Comparison of ENCODE assay signal across 31 cellular contexts in the genomic region with DNA sequence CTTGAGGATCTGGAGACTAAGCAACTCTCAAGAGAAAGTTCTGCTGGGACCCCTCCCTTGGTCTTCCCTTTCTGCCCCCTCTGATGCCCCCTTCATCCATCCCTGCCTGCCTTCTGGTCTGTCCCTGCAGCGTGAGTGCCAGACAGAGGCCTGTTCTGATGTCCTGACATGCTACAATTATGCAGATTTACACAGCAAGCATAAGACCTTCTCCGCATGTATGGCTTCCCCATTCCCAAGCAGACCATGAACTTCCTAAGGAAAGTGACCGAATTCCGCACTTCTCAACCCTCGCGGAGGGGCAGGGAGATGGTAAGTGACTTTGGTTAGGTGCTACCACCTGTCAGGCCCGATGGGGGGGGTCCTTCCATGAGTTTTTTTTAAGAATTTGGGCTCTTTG.
"Had no signal": no experiment of that assay in that cellular context is flagged by ENCODE, and none has a peak within 500 bp of the region (broad histone marks: within the 10 kb centered on the region; RNA-seq: fewer than 3 reads in every experiment).

No MANE protein-coding gene starts in this region.

- H3K36me3 Mint-ChIP-seq: activated CD4-positive, alpha-beta memory T cell treated with anti-CD3 and anti-CD28 coated beads for 36 hours; activated CD8-positive, alpha-beta memory T cell treated with anti-CD3 and anti-CD28 coated beads, Interleukin-2, amount 10 ng/mL, durations not matched to agents 7 days and 5 days; activated naive CD4-positive, alpha-beta T cell treated with anti-CD3 and anti-CD28 coated beads, Interleukin-2, amount 50 U/mL, for 24 hours; activated naive CD8-positive, alpha-beta T cell treated with anti-CD3 and anti-CD28 coated beads for 36 hours had no signal

- H3K36me3 ChIP-seq: adrenal gland, colonic mucosa had no signal

- DNase-seq: activated CD4-positive, alpha-beta memory T cell treated with anti-CD3 and anti-CD28 coated beads for 36 hours; activated CD4-positive, alpha-beta T cell treated with anti-CD3 and anti-CD28 coated beads for 36 hours; activated CD4-positive, alpha-beta T cell treated with anti-CD3 and anti-CD28 coated beads, Interleukin-2, amount 10 ng/mL, durations not matched to agents 24 days and 14 days; activated CD4-positive, CD25-positive, alpha-beta regulatory T cell; activated CD4-positive, CD25-positive, alpha-beta regulatory T cell treated with anti-CD3 and anti-CD28 coated beads, Interleukin-2, amount 50 U/mL, for 72 hours; activated CD8-positive, alpha-beta memory T cell treated with anti-CD3 and anti-CD28 coated beads, Interleukin-2, amount 10 ng/mL, durations not matched to agents 7 days and 5 days; activated CD8-positive, alpha-beta memory T cell treated with anti-CD3 and anti-CD28 coated beads, Interleukin-2, amount 50 U/mL, for 4 hours; activated CD8-positive, alpha-beta T cell treated with anti-CD3 and anti-CD28 coated beads, Interleukin-2, amount 10 ng/mL, durations not matched to agents 7 days and 5 days; activated effector memory CD4-positive, alpha-beta T cell treated with anti-CD3 and anti-CD28 coated beads, Interleukin-2, amount 50 U/mL, for 16 hours; activated naive CD4-positive, alpha-beta T cell treated with anti-CD3 and anti-CD28 coated beads for 36 hours; activated naive CD8-positive, alpha-beta T cell treated with anti-CD3 and anti-CD28 coated beads for 36 hours; activated naive CD8-positive, alpha-beta T cell treated with anti-CD3 and anti-CD28 coated beads, Interleukin-2, amount 50 U/mL, for 24 hours; activated T-cell treated with anti-CD3 and anti-CD28 coated beads, Interleukin-2, amount 50 U/mL, for 1 hour; activated T-cell treated with anti-CD3 and anti-CD28 coated beads, Interleukin-2, amount 50 U/mL, for 48 hours; amygdala; aorta; body of pancreas; central memory CD4-positive, alpha-beta T cell; cerebellar nuclear complex; colonic mucosa; effector CD8-positive, alpha-beta T cell; foreskin fibroblast; head of caudate nucleus; T-helper 2 cell had no signal

- H3K4me1 ChIP-seq: adrenal gland, colonic mucosa had no signal

- H3K4me3 ChIP-seq: adrenal gland, body of pancreas, colonic mucosa had no signal

- H3K9me3 ChIP-seq: adrenal gland, body of pancreas, colonic mucosa had no signal

- H3K4me1 Mint-ChIP-seq: activated CD4-positive, alpha-beta T cell treated with anti-CD3 and anti-CD28 coated beads, Interleukin-2, amount 10 ng/mL, durations not matched to agents 24 days and 14 days; activated CD8-positive, alpha-beta memory T cell treated with anti-CD3 and anti-CD28 coated beads, Interleukin-2, amount 10 ng/mL, durations not matched to agents 7 days and 5 days; activated naive CD4-positive, alpha-beta T cell treated with anti-CD3 and anti-CD28 coated beads, Interleukin-2, amount 50 U/mL, for 24 hours; activated naive CD8-positive, alpha-beta T cell treated with anti-CD3 and anti-CD28 coated beads for 36 hours; activated naive CD8-positive, alpha-beta T cell treated with anti-CD3 and anti-CD28 coated beads, Interleukin-2, amount 50 U/mL, for 24 hours had no signal

- H3K27me3 Mint-ChIP-seq: activated CD4-positive, alpha-beta T cell treated with anti-CD3 and anti-CD28 coated beads for 36 hours; activated CD4-positive, alpha-beta T cell treated with anti-CD3 and anti-CD28 coated beads, Interleukin-2, amount 10 ng/mL, durations not matched to agents 24 days and 14 days; activated naive CD4-positive, alpha-beta T cell treated with anti-CD3 and anti-CD28 coated beads, Interleukin-2, amount 50 U/mL, for 24 hours; activated naive CD8-positive, alpha-beta T cell treated with anti-CD3 and anti-CD28 coated beads for 36 hours; activated naive CD8-positive, alpha-beta T cell treated with anti-CD3 and anti-CD28 coated beads, Interleukin-2, amount 50 U/mL, for 24 hours had no signal

- H3K27ac ChIP-seq: adrenal gland, body of pancreas, colonic mucosa had no signal

- H3K27me3 ChIP-seq: adrenal gland, body of pancreas, colonic mucosa had no signal

- H3K4me3 Mint-ChIP-seq: activated CD4-positive, alpha-beta memory T cell treated with anti-CD3 and anti-CD28 coated beads for 36 hours; activated CD4-positive, alpha-beta T cell treated with anti-CD3 and anti-CD28 coated beads for 36 hours; activated CD4-positive, alpha-beta T cell treated with anti-CD3 and anti-CD28 coated beads, Interleukin-2, amount 10 ng/mL, durations not matched to agents 24 days and 14 days; activated CD8-positive, alpha-beta memory T cell treated with anti-CD3 and anti-CD28 coated beads, Interleukin-2, amount 10 ng/mL, durations not matched to agents 7 days and 5 days; activated CD8-positive, alpha-beta T cell treated with anti-CD3 and anti-CD28 coated beads, Interleukin-2, amount 10 ng/mL, durations not matched to agents 7 days and 5 days; activated naive CD4-positive, alpha-beta T cell treated with anti-CD3 and anti-CD28 coated beads for 36 hours; activated naive CD4-positive, alpha-beta T cell treated with anti-CD3 and anti-CD28 coated beads, Interleukin-2, amount 50 U/mL, for 24 hours; activated naive CD8-positive, alpha-beta T cell treated with anti-CD3 and anti-CD28 coated beads for 36 hours; activated naive CD8-positive, alpha-beta T cell treated with anti-CD3 and anti-CD28 coated beads, Interleukin-2, amount 50 U/mL, for 24 hours; activated T-helper 1 cell treated with anti-CD3 and anti-CD28 coated beads, Interleukin-12 subunit alpha, Interleukin-12 subunit beta, Interleukin-2, Interleukin-4 antibody, amounts not matched to agents 30 ng/mL and 10 ng/mL and 1 ng/mL, durations not matched to agents 14 hours and 24 hours and 36 hours had no signal

- FAIRE-seq: endometrium, frontal cortex had no signal

- ATAC-seq: activated CD4-positive, alpha-beta T cell treated with anti-CD3 and anti-CD28 coated beads for 36 hours; activated CD8-positive, alpha-beta memory T cell treated with anti-CD3 and anti-CD28 coated beads, Interleukin-2, amount 10 ng/mL, durations not matched to agents 7 days and 5 days; activated CD8-positive, alpha-beta T cell treated with anti-CD3 and anti-CD28 coated beads, Interleukin-2, amount 10 ng/mL, durations not matched to agents 7 days and 5 days; activated naive CD8-positive, alpha-beta T cell treated with anti-CD3 and anti-CD28 coated beads, Interleukin-2, amount 50 U/mL, for 24 hours; body of pancreas; esophagus mucosa had no signal

- H3K27ac Mint-ChIP-seq: activated CD4-positive, alpha-beta memory T cell treated with anti-CD3 and anti-CD28 coated beads for 36 hours; activated CD4-positive, alpha-beta T cell treated with anti-CD3 and anti-CD28 coated beads for 36 hours; activated CD4-positive, alpha-beta T cell treated with anti-CD3 and anti-CD28 coated beads, Interleukin-2, amount 10 ng/mL, durations not matched to agents 24 days and 14 days; activated CD8-positive, alpha-beta memory T cell treated with anti-CD3 and anti-CD28 coated beads, Interleukin-2, amount 10 ng/mL, durations not matched to agents 7 days and 5 days; activated CD8-positive, alpha-beta T cell treated with anti-CD3 and anti-CD28 coated beads, Interleukin-2, amount 10 ng/mL, durations not matched to agents 7 days and 5 days; activated naive CD4-positive, alpha-beta T cell treated with anti-CD3 and anti-CD28 coated beads for 36 hours; activated naive CD4-positive, alpha-beta T cell treated with anti-CD3 and anti-CD28 coated beads, Interleukin-2, amount 50 U/mL, for 24 hours; activated naive CD8-positive, alpha-beta T cell treated with anti-CD3 and anti-CD28 coated beads for 36 hours; activated naive CD8-positive, alpha-beta T cell treated with anti-CD3 and anti-CD28 coated beads, Interleukin-2, amount 50 U/mL, for 24 hours; activated T-helper 1 cell treated with anti-CD3 and anti-CD28 coated beads, Interleukin-12 subunit alpha, Interleukin-12 subunit beta, Interleukin-2, Interleukin-4 antibody, amounts not matched to agents 30 ng/mL and 10 ng/mL and 1 ng/mL, durations not matched to agents 14 hours and 24 hours and 36 hours; activated T-helper 2 cell treated with anti-CD3 and anti-CD28 coated beads, Interferon-gamma antibody, Interleukin-2, Interleukin-4, amounts not matched to agents 10 μg/mL and 5 μg/mL and 100 μg/mL, durations not matched to agents 14 hours and 24 hours and 36 hours had no signal

- H3K9me3 Mint-ChIP-seq: activated CD4-positive, alpha-beta memory T cell treated with anti-CD3 and anti-CD28 coated beads for 36 hours; activated CD4-positive, alpha-beta T cell treated with anti-CD3 and anti-CD28 coated beads, Interleukin-2, amount 10 ng/mL, durations not matched to agents 24 days and 14 days; activated naive CD4-positive, alpha-beta T cell treated with anti-CD3 and anti-CD28 coated beads for 36 hours; activated naive CD4-positive, alpha-beta T cell treated with anti-CD3 and anti-CD28 coated beads, Interleukin-2, amount 50 U/mL, for 24 hours; activated naive CD8-positive, alpha-beta T cell treated with anti-CD3 and anti-CD28 coated beads for 36 hours; activated naive CD8-positive, alpha-beta T cell treated with anti-CD3 and anti-CD28 coated beads, Interleukin-2, amount 50 U/mL, for 24 hours; activated T-helper 1 cell treated with anti-CD3 and anti-CD28 coated beads, Interleukin-12 subunit alpha, Interleukin-12 subunit beta, Interleukin-2, Interleukin-4 antibody, amounts not matched to agents 30 ng/mL and 10 ng/mL and 1 ng/mL, durations not matched to agents 14 hours and 24 hours and 36 hours; activated T-helper 2 cell treated with anti-CD3 and anti-CD28 coated beads, Interferon-gamma antibody, Interleukin-2, Interleukin-4, amounts not matched to agents 10 μg/mL and 5 μg/mL and 100 μg/mL, durations not matched to agents 14 hours and 24 hours and 36 hours had no signal
